2 cellular contexts compared by ENCODE assay signal in genomic region chr18:3984163-3984757, GRCh38.
TF ChIP-seq lines count a peak whose summit lies in the region.

No MANE protein-coding gene starts in this region.

TF ChIP-seq in HEK293, 187 proteins besides CTCF, POLR2A, EP300 and RAD21:
- TF ChIP-seq ZSCAN4 (tag by site-specific recombination; IDR thresholded peaks at IDR 0.05) = no peak
- TF ChIP-seq ZNF707 (tag by site-specific recombination; IDR thresholded peaks at IDR 0.05) = no peak
- TF ChIP-seq ZNF112 (tag by site-specific recombination; IDR thresholded peaks at IDR 0.05) = no peak
- no peak for TF ChIP-seq ZBTB21 (tag by site-specific recombination; IDR thresholded peaks at IDR 0.05)
- no peak for TF ChIP-seq ZNF426 (tag by site-specific recombination; IDR thresholded peaks at IDR 0.05)
- TF ChIP-seq ZNF155 (tag by site-specific recombination; IDR thresholded peaks at IDR 0.05) = no peak
- TF ChIP-seq ZNF266 (tag by site-specific recombination; IDR thresholded peaks at IDR 0.05; ENCODE audit: low read depth) = no peak
- TF ChIP-seq YY2 (tag by site-specific recombination; IDR thresholded peaks at IDR 0.05) = no peak
- TF ChIP-seq ZBTB20 (tag by site-specific recombination; IDR thresholded peaks at IDR 0.05) = no peak
- TF ChIP-seq, protein P1, sequence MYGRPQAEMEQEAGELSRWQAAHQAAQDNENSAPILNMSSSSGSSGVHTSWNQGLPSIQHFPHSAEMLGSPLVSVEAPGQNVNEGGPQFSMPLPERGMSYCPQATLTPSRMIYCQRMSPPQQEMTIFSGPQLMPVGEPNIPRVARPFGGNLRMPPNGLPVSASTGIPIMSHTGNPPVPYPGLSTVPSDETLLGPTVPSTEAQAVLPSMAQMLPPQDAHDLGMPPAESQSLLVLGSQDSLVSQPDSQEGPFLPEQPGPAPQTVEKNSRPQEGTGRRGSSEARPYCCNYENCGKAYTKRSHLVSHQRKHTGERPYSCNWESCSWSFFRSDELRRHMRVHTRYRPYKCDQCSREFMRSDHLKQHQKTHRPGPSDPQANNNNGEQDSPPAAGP (tag by site-specific recombination; IDR thresholded peaks at IDR 0.05) = no peak
- TF ChIP-seq, protein P2, sequence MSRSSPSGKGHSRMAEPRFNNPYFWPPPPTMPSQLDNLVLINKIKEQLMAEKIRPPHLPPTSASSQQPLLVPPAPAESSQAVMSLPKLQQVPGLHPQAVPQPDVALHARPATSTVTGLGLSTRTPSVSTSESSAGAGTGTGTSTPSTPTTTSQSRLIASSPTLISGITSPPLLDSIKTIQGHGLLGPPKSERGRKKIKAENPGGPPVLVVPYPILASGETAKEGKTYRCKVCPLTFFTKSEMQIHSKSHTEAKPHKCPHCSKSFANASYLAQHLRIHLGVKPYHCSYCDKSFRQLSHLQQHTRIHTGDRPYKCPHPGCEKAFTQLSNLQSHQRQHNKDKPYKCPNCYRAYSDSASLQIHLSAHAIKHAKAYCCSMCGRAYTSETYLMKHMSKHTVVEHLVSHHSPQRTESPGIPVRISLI (tag by site-specific recombination; IDR thresholded peaks at IDR 0.05) = no peak
- TF ChIP-seq ZNF239 (tag by site-specific recombination; IDR thresholded peaks at IDR 0.05) = no peak
- TF ChIP-seq ZNF792 (tag by site-specific recombination; IDR thresholded peaks at IDR 0.05) = no peak

TF ChIP-seq in GM12878, 131 proteins besides CTCF, POLR2A, EP300 and RAD21 (continued from another document):
- TF ChIP-seq ZNF592 (IDR thresholded peaks at IDR 0.05) (0 out of 2 replicates have a peak, but pooled peaks have one; percentile 75), ZNF687 (IDR thresholded peaks at IDR 0.05) (peak; percentile 62)
TF ChIP-seq in GM12878: peak in this region for 4.
